16 cellular contexts compared by ENCODE assay signal in genomic region chr10:95588025-95588424, GRCh38. TPM values are rescaled to one million over a fixed set of nuclear protein-coding genes. Genes with fewer than 3 reads are reported as not detected.
DNase-seq lines count a peak whose midpoint lies in the region; ATAC-seq and TF ChIP-seq lines count a peak whose summit lies in the region.
"Had no signal": no experiment of that assay in that cellular context is flagged by ENCODE, and none has a peak within 500 bp of the region (broad histone marks: within the 10 kb centered on the region; RNA-seq: fewer than 3 reads in every experiment).

No MANE protein-coding gene starts in this region.

- no peaks in the 10 kb centered on the region for H3K4me1 ChIP-seq in colonic mucosa
- no peaks in the 10 kb centered on the region for H3K4me1 ChIP-seq in transverse colon
- H3K4me1 ChIP-seq: SJSA1 had no signal

- no peak for TF ChIP-seq EP300 in transverse colon (IDR thresholded peaks at IDR 0.05; ENCODE audit: low read depth)

- no peaks in the 10 kb centered on the region for H3K9me3 ChIP-seq in colonic mucosa
- no peaks in the 10 kb centered on the region for H3K9me3 ChIP-seq in transverse colon
- H3K9me3 ChIP-seq: SJSA1 had no signal

- WGBS in transverse colon (ENCODE audit: low coverage in 1 of 2), 2 donors = 82% methylated on average over 1 of the region's 1 CpG; no CpG with 5 or more reads in 1 of the 2 donors

- H3K36me3 ChIP-seq in colonic mucosa = no peaks in the 10 kb centered on the region
- H3K36me3 ChIP-seq in transverse colon = no peaks in the 10 kb centered on the region
- H3K36me3 ChIP-seq: SJSA1 had no signal

- no peak for TF ChIP-seq POLR2A in transverse colon (IDR thresholded peaks at IDR 0.05)

- intact Hi-C loops in colonic mucosa (cut with DNase I) (no loop called here), left colon (cut with DNase I, micrococcal nuclease) (no loop called here), transverse colon (cut with DNase I; ENCODE audit: low total_unique reads) (no loop called here)

- ATAC-seq in left colon = peak; percentile 82
- ATAC-seq: K562, Right ventricle myocardium inferior had no signal

- H3K9ac ChIP-seq in colonic mucosa (ENCODE audit: low read depth in 2 of 2, low read length in 2 of 2) = no peak overlapping the region

- DNase-seq in LoVo (ENCODE audit: low spot score) = peak; percentile 35
- DNase-seq in colonic mucosa = peak; percentile 42
- peak in 1 of 2 donors; percentile 31 for DNase-seq in left colon
- DNase-seq in transverse colon = peak; percentile 41
- DNase-seq in activated effector memory CD4-positive, alpha-beta T cell treated with Interleukin-2 at 50 U/mL for 16 hours = no peak
- DNase-seq in hippocampal formation (lab: John Stamatoyannopoulos, UW) = no peak
- no peak for DNase-seq in T-helper 9 cell
- DNase-seq: NCI-H1105, NCI-H146, NCI-H2029, NCI-H226, NCI-H524, NCI-H82 had no signal

- in situ Hi-C loops in transverse colon (cut with MboI; ENCODE audit: low pct_ligation_motif_present in 1 of 4, low pct_unique_long_range_greater_than_20kb in 1 of 4, low sequenced_read_pairs in 3 of 4) = no loop called here

- H3K4me3 ChIP-seq in colonic mucosa = no peak overlapping the region
- no peak overlapping the region for H3K4me3 ChIP-seq in transverse colon
- H3K4me3 ChIP-seq: K562, SJSA1 had no signal

- H3K27ac ChIP-seq in colonic mucosa = no peak overlapping the region
- no peak overlapping the region for H3K27ac ChIP-seq in transverse colon
- H3K27ac ChIP-seq: SJSA1 had no signal

- TF ChIP-seq CTCF in colonic mucosa (IDR thresholded peaks at IDR 0.05) = no peak
- TF ChIP-seq CTCF in transverse colon (IDR thresholded peaks at IDR 0.05) = no peak

- no peaks in the 10 kb centered on the region for H3K27me3 ChIP-seq in colonic mucosa
- H3K27me3 ChIP-seq in transverse colon = no peaks in the 10 kb centered on the region
- H3K27me3 ChIP-seq: SJSA1 had no signal

RNA-seq across cellular contexts. Expression of gene SORBS1, which starts 26.9 kb away (rescaled TPM):
- total RNA-seq in colonic mucosa = 100 to 1,000 TPM in 1 of 2 donors, 10 to 100 TPM in 1; 17.6 to 150 TPM
- 100 to 1,000 TPM in 1 of 2 donors, 10 to 100 TPM in 1; 20.6 to 120 TPM for total RNA-seq in left colon
- 100 to 1,000 TPM in 3 of 4 donors, 10 to 100 TPM in 1; 92.2 to 308 (median 150) TPM for total RNA-seq in transverse colon

Comparison
In these comparisons a context has a peak if more than half of its experiments do, and no peak if none do; other contexts are left out.
1. DNase-seq: peak in LoVo (single experiment), colonic mucosa (single experiment) and transverse colon (single experiment); none in activated effector memory CD4-positive, alpha-beta T cell treated with Interleukin-2 at 50 U/mL for 16 hours (single experiment), hippocampal formation (0 of 2) and T-helper 9 cell (single experiment).